Comparison of ENCODE assay signal across 1 cellular context in the genomic region with DNA sequence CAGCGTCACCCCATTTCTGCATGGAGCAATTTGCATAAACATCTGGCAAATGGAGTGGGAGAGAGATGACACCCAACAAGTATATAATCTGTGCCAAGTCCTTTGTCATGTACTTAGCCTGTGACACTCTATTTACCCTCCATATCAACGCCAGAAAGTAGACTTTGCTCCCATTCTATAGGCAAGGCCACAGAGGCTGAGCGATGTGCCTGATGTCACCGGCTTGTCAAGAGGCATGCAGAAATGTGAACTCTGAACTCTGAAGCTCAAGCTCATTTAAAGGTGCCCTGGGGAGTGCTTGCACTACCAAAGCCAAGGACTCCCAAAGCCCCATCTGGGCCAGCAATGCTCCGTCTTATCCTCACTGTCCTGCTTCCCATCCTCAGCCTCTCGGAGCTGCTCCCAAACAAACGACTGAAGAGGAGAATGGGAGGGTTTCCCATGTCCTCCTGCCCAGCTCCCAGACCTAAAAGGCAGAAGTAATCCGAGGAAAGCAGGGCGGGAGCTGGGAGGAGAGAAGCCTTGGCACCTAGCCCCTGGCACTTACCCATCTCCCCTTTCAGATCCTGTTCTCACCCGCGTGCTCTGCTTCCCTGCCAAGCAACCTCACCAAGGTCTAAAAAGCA.
TF ChIP-seq lines count a peak whose summit lies in the region.

No MANE protein-coding gene starts in this region.

TF ChIP-seq in HepG2, 621 proteins besides CTCF, POLR2A, EP300 and RAD21 (continued from another document and continues in another):
- TF ChIP-seq GABPA (IDR thresholded peaks at IDR 0.05; ENCODE audit: low read depth, low read length) = no peak
- peak; percentile 56; the same call in 1 of the 2 replicates for TF ChIP-seq GABPA (CRISPR knock-in tag; IDR thresholded peaks at IDR 0.05; ENCODE audit: low read depth)
- TF ChIP-seq, protein P1, sequence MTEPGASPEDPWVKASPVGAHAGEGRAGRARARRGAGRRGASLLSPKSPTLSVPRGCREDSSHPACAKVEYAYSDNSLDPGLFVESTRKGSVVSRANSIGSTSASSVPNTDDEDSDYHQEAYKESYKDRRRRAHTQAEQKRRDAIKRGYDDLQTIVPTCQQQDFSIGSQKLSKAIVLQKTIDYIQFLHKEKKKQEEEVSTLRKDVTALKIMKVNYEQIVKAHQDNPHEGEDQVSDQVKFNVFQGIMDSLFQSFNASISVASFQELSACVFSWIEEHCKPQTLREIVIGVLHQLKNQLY (CRISPR knock-in tag; IDR thresholded peaks at IDR 0.05) = peak; percentile 88
- peak; percentile 38; the same call in 1 of the 2 replicates for TF ChIP-seq ARNTL (CRISPR knock-in tag; IDR thresholded peaks at IDR 0.05)
- no peak for TF ChIP-seq PAF1 (CRISPR knock-in tag; IDR thresholded peaks at IDR 0.05)
- TF ChIP-seq, protein P2, sequence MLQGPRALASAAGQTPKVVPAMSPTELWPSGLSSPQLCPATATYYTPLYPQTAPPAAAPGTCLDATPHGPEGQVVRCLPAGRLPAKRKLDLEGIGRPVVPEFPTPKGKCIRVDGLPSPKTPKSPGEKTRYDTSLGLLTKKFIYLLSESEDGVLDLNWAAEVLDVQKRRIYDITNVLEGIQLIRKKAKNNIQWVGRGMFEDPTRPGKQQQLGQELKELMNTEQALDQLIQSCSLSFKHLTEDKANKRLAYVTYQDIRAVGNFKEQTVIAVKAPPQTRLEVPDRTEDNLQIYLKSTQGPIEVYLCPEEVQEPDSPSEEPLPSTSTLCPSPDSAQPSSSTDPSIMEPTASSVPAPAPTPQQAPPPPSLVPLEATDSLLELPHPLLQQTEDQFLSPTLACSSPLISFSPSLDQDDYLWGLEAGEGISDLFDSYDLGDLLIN (CRISPR knock-in tag; IDR thresholded peaks at IDR 0.05; ENCODE audit: borderline replicate concordance) = 0 out of 2 replicates have a peak, but pooled peaks have one; percentile 64
- TF ChIP-seq ZNF891 (CRISPR knock-in tag; IDR thresholded peaks at IDR 0.05) = no peak
- 0 out of 2 replicates have a peak, but pooled peaks have one; percentile 29 for TF ChIP-seq TCF7 (IDR thresholded peaks at IDR 0.05; ENCODE audit: low read depth)
- TF ChIP-seq ZNF652 (CRISPR knock-in tag; IDR thresholded peaks at IDR 0.05; ENCODE audit: borderline replicate concordance, low read depth) = peak; percentile 20; the same call in 1 of the 2 replicates
- TF ChIP-seq KDM2A (CRISPR knock-in tag; IDR thresholded peaks at IDR 0.05; ENCODE audit: borderline replicate concordance, low read depth) = no peak
- peak; percentile 78 for TF ChIP-seq KAT8 (CRISPR knock-in tag; IDR thresholded peaks at IDR 0.05)
- peak; percentile 41; the same call in 1 of the 2 replicates for TF ChIP-seq MYC (CRISPR knock-in tag; IDR thresholded peaks at IDR 0.05; ENCODE audit: borderline replicate concordance)
- TF ChIP-seq MEIS2 (CRISPR knock-in tag; IDR thresholded peaks at IDR 0.05) = peak; percentile 99
- no peak for TF ChIP-seq KLF13 (CRISPR knock-in tag; IDR thresholded peaks at IDR 0.05)
- TF ChIP-seq, protein P3, sequence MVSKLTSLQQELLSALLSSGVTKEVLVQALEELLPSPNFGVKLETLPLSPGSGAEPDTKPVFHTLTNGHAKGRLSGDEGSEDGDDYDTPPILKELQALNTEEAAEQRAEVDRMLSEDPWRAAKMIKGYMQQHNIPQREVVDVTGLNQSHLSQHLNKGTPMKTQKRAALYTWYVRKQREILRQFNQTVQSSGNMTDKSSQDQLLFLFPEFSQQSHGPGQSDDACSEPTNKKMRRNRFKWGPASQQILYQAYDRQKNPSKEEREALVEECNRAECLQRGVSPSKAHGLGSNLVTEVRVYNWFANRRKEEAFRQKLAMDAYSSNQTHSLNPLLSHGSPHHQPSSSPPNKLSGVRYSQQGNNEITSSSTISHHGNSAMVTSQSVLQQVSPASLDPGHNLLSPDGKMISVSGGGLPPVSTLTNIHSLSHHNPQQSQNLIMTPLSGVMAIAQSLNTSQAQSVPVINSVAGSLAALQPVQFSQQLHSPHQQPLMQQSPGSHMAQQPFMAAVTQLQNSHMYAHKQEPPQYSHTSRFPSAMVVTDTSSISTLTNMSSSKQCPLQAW (CRISPR knock-in tag; IDR thresholded peaks at IDR 0.05) = peak; percentile 69
- no peak for TF ChIP-seq ZFP36L2 (CRISPR knock-in tag; IDR thresholded peaks at IDR 0.05)
- TF ChIP-seq, protein P4, sequence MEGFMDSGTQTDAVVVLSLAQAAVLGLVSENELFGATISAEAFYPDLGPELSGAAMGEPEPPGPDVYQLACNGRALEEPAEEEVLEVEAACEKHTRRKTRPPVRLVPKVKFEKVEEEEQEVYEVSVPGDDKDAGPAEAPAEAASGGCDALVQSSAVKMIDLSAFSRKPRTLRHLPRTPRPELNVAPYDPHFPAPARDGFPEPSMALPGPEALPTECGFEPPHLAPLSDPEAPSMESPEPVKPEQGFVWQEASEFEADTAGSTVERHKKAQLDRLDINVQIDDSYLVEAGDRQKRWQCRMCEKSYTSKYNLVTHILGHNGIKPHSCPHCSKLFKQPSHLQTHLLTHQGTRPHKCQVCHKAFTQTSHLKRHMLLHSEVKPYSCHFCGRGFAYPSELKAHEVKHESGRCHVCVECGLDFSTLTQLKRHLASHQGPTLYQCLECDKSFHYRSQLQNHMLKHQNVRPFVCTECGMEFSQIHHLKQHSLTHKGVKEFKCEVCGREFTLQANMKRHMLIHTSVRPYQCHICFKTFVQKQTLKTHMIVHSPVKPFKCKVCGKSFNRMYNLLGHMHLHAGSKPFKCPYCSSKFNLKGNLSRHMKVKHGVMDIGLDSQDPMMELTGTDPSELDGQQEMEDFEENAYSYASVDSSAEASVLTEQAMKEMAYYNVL (CRISPR knock-in tag; IDR thresholded peaks at IDR 0.05; ENCODE audit: borderline replicate concordance) = no peak; the same call in 1 of the 2 replicates
- peak; percentile 88 for TF ChIP-seq ZNF614 (CRISPR knock-in tag; IDR thresholded peaks at IDR 0.05; ENCODE audit: borderline replicate concordance)
- TF ChIP-seq ZFP62 (CRISPR knock-in tag; IDR thresholded peaks at IDR 0.05) = no peak
- TF ChIP-seq ZIK1 (CRISPR knock-in tag; IDR thresholded peaks at IDR 0.05; ENCODE audit: borderline replicate concordance, low read depth) = no peak
- no peak for TF ChIP-seq STAG1 (CRISPR knock-in tag; IDR thresholded peaks at IDR 0.05)
- TF ChIP-seq ZNF629 (CRISPR knock-in tag; conservative IDR thresholded peaks at IDR 0.05) = peak; percentile 99
- TF ChIP-seq ZNF766 (CRISPR knock-in tag; IDR thresholded peaks at IDR 0.05; ENCODE audit: borderline replicate concordance) = no peak
- peak; percentile 83 for TF ChIP-seq CBX1 (IDR thresholded peaks at IDR 0.05; ENCODE audit: low read depth)
- TF ChIP-seq, protein P5, sequence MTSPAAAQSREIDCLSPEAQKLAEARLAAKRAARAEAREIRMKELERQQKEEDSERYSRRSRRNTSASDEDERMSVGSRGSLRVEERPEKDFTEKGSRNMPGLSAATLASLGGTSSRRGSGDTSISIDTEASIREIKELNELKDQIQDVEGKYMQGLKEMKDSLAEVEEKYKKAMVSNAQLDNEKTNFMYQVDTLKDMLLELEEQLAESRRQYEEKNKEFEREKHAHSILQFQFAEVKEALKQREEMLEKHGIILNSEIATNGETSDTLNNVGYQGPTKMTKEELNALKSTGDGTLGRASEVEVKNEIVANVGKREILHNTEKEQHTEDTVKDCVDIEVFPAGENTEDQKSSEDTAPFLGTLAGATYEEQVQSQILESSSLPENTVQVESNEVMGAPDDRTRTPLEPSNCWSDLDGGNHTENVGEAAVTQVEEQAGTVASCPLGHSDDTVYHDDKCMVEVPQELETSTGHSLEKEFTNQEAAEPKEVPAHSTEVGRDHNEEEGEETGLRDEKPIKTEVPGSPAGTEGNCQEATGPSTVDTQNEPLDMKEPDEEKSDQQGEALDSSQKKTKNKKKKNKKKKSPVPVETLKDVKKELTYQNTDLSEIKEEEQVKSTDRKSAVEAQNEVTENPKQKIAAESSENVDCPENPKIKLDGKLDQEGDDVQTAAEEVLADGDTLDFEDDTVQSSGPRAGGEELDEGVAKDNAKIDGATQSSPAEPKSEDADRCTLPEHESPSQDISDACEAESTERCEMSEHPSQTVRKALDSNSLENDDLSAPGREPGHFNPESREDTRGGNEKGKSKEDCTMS (CRISPR knock-in tag; conservative IDR thresholded peaks at IDR 0.05) = no peak
- no peak for TF ChIP-seq TCF7L2 (IDR thresholded peaks at IDR 0.05; ENCODE audit: low read depth, low read length)
- TF ChIP-seq NKX3-1 (CRISPR knock-in tag; IDR thresholded peaks at IDR 0.05) = 0 out of 2 replicates have a peak, but pooled peaks have one; percentile 28
- no peak for TF ChIP-seq ZFP90 (CRISPR knock-in tag; IDR thresholded peaks at IDR 0.05; ENCODE audit: borderline replicate concordance)
- no peak for TF ChIP-seq SSRP1 (CRISPR knock-in tag; IDR thresholded peaks at IDR 0.05)
- TF ChIP-seq NFATC3 (CRISPR knock-in tag; IDR thresholded peaks at IDR 0.05) = no peak
- TF ChIP-seq FIP1L1 (IDR thresholded peaks at IDR 0.05; ENCODE audit: borderline replicate concordance, insufficient read depth, low read depth, low read length) = no peak
- peak; percentile 77 for TF ChIP-seq THAP11 (CRISPR knock-in tag; IDR thresholded peaks at IDR 0.05)
- no peak for TF ChIP-seq ATM (IDR thresholded peaks at IDR 0.05; ENCODE audit: borderline replicate concordance)
- no peak for TF ChIP-seq ZNF230 (CRISPR knock-in tag; IDR thresholded peaks at IDR 0.05)
- no peak for TF ChIP-seq TSC22D2 (CRISPR knock-in tag; IDR thresholded peaks at IDR 0.05; ENCODE audit: borderline replicate concordance)
- no peak for TF ChIP-seq NFE2L1 (CRISPR knock-in tag; IDR thresholded peaks at IDR 0.05; ENCODE audit: borderline replicate concordance)
- no peak for TF ChIP-seq MATR3 (CRISPR knock-in tag; IDR thresholded peaks at IDR 0.05)
- TF ChIP-seq ZNF138 (CRISPR knock-in tag; IDR thresholded peaks at IDR 0.05; ENCODE audit: low read depth) = no peak
- no peak for TF ChIP-seq NRL (CRISPR knock-in tag; IDR thresholded peaks at IDR 0.05; ENCODE audit: borderline replicate concordance)
- TF ChIP-seq, protein P6, sequence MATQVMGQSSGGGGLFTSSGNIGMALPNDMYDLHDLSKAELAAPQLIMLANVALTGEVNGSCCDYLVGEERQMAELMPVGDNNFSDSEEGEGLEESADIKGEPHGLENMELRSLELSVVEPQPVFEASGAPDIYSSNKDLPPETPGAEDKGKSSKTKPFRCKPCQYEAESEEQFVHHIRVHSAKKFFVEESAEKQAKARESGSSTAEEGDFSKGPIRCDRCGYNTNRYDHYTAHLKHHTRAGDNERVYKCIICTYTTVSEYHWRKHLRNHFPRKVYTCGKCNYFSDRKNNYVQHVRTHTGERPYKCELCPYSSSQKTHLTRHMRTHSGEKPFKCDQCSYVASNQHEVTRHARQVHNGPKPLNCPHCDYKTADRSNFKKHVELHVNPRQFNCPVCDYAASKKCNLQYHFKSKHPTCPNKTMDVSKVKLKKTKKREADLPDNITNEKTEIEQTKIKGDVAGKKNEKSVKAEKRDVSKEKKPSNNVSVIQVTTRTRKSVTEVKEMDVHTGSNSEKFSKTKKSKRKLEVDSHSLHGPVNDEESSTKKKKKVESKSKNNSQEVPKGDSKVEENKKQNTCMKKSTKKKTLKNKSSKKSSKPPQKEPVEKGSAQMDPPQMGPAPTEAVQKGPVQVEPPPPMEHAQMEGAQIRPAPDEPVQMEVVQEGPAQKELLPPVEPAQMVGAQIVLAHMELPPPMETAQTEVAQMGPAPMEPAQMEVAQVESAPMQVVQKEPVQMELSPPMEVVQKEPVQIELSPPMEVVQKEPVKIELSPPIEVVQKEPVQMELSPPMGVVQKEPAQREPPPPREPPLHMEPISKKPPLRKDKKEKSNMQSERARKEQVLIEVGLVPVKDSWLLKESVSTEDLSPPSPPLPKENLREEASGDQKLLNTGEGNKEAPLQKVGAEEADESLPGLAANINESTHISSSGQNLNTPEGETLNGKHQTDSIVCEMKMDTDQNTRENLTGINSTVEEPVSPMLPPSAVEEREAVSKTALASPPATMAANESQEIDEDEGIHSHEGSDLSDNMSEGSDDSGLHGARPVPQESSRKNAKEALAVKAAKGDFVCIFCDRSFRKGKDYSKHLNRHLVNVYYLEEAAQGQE (IDR thresholded peaks at IDR 0.05; ENCODE audit: borderline replicate concordance in 1 of 2, low read depth in 1 of 2, low read length in 2 of 2) = peak in 1 of 2 experiments; percentile 42; a peak in 1 of 4 replicates
- TF ChIP-seq, protein P7, sequence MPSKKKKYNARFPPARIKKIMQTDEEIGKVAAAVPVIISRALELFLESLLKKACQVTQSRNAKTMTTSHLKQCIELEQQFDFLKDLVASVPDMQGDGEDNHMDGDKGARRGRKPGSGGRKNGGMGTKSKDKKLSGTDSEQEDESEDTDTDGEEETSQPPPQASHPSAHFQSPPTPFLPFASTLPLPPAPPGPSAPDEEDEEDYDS (CRISPR knock-in tag; IDR thresholded peaks at IDR 0.05) = peak; percentile 72
- TF ChIP-seq, protein P8, sequence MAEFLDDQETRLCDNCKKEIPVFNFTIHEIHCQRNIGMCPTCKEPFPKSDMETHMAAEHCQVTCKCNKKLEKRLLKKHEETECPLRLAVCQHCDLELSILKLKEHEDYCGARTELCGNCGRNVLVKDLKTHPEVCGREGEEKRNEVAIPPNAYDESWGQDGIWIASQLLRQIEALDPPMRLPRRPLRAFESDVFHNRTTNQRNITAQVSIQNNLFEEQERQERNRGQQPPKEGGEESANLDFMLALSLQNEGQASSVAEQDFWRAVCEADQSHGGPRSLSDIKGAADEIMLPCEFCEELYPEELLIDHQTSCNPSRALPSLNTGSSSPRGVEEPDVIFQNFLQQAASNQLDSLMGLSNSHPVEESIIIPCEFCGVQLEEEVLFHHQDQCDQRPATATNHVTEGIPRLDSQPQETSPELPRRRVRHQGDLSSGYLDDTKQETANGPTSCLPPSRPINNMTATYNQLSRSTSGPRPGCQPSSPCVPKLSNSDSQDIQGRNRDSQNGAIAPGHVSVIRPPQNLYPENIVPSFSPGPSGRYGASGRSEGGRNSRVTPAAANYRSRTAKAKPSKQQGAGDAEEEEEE (CRISPR knock-in tag; IDR thresholded peaks at IDR 0.05; ENCODE audit: borderline replicate concordance) = peak; percentile 17; the same call in 1 of the 2 replicates
- TF ChIP-seq, protein P9, sequence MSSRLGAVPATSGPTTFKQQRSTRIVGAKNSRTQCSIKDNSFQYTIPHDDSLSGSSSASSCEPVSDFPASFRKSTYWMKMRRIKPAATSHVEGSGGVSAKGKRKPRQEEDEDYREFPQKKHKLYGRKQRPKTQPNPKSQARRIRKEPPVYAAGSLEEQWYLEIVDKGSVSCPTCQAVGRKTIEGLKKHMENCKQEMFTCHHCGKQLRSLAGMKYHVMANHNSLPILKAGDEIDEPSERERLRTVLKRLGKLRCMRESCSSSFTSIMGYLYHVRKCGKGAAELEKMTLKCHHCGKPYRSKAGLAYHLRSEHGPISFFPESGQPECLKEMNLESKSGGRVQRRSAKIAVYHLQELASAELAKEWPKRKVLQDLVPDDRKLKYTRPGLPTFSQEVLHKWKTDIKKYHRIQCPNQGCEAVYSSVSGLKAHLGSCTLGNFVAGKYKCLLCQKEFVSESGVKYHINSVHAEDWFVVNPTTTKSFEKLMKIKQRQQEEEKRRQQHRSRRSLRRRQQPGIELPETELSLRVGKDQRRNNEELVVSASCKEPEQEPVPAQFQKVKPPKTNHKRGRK (CRISPR knock-in tag; IDR thresholded peaks at IDR 0.05) = no peak
- no peak for TF ChIP-seq ZNF660 (CRISPR knock-in tag; IDR thresholded peaks at IDR 0.05; ENCODE audit: borderline replicate concordance, low read depth)
- TF ChIP-seq KMT2B (CRISPR knock-in tag; IDR thresholded peaks at IDR 0.05) = no peak
- TF ChIP-seq U2AF1 (optimal IDR thresholded peaks at IDR 0.05; ENCODE audit: low read depth, low read length) = no peak
